Comparison of ENCODE assay signal across 12 cellular contexts in the genomic region with DNA sequence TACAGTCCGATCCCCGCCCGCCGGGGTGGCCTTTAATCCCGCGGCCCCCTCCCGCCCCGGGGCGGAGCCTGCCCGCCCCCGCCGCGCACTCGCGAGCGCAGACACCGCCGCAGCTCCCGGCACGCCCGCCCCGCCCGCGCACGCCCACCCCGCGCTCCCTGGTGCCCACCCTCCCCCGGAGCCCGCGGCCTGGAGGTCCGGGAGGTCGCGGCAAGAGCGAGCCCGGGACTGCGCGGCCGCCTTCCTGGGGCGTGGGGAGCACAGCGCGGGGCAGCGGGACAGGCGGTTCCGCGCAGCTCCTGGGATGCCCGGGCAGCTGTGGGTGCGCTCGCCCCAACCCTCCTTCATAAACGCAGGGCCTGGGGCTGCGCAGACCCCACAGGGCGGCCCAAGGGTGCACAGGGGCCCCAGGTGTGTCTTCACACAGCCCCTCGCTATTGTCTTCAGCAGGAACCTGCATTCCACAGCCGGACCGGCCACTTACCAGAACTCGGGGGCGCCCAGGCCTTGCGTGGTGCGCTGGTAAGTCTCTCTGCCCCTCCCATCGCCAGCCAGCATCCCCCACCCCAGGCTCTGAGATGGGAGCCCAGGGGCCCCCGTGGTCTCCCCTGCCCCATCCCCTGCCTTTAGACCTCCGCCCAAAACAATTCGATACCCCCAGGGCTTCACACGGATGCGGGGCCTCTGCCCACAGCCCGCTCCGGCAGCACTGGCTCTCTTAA. TPM values are rescaled to one million over a fixed set of nuclear protein-coding genes. Genes with fewer than 3 reads are reported as not detected.
DNase-seq lines count a peak whose midpoint lies in the region; ATAC-seq and TF ChIP-seq lines count a peak whose summit lies in the region.
"Had no signal": no experiment of that assay in that cellular context is flagged by ENCODE, and none has a peak within 500 bp of the region (broad histone marks: within the 10 kb centered on the region; RNA-seq: fewer than 3 reads in every experiment).

A gene (minus strand): TSS at position 8 of the 722 bp plus-strand sequence.

- intact Hi-C loops in esophagus squamous epithelium (cut with DNase I) (no loop called here), lower leg skin (cut with DNase I; ENCODE audit: low total_unique reads) (no loop called here)

- POLR2A ChIA-PET in CD8-positive, alpha-beta memory T cell (lab: Charles Lee) = no interaction called here

- no peaks in the 10 kb centered on the region for H3K36me3 Mint-ChIP-seq in CD8-positive, alpha-beta memory T cell

- H3K9me3 Mint-ChIP-seq in CD8-positive, alpha-beta memory T cell = no peaks in the 10 kb centered on the region

- TF ChIP-seq POLR2A in esophagus squamous epithelium (IDR thresholded peaks at IDR 0.05) = no peak
- no peak for TF ChIP-seq POLR2A in lower leg skin (IDR thresholded peaks at IDR 0.05)

- peak within 1 kb of the TSS; percentile 42 for H3K9ac ChIP-seq in NT2/D1 (ENCODE audit: insufficient read length, low read depth)

- no peak within 1 kb of the TSS for H3K27ac ChIP-seq in CD8-positive, alpha-beta memory T cell (ENCODE audit: low read depth, low read length)
- H3K27ac ChIP-seq in esophagus squamous epithelium = no peak within 1 kb of the TSS
- H3K27ac ChIP-seq: uterus had no signal

- CTCF ChIA-PET in CD8-positive, alpha-beta memory T cell (lab: Charles Lee) = no interaction called here

- H3K36me3 ChIP-seq in CD8-positive, alpha-beta memory T cell (ENCODE audit: insufficient read depth, low read length) = no peaks in the 10 kb centered on the region
- no peaks in the 10 kb centered on the region for H3K36me3 ChIP-seq in NT2/D1 (ENCODE audit: insufficient read depth, insufficient read length, low read length)
- no peaks in the 10 kb centered on the region for H3K36me3 ChIP-seq in esophagus squamous epithelium
- no peaks in the 10 kb centered on the region for H3K36me3 ChIP-seq in neuron (ENCODE audit: insufficient read depth, low read length)
- H3K36me3 ChIP-seq: MG63, uterus had no signal

- no peaks in the 10 kb centered on the region for H3K9me3 ChIP-seq in CD8-positive, alpha-beta memory T cell (ENCODE audit: low read length)
- H3K9me3 ChIP-seq in NT2/D1 (ENCODE audit: insufficient read depth, low read length) (no peaks in the 10 kb centered on the region), esophagus squamous epithelium (no peaks in the 10 kb centered on the region), neuron (ENCODE audit: low read length) (no peaks in the 10 kb centered on the region)
- H3K9me3 ChIP-seq: MG63, uterus had no signal

- peak within 1 kb of the TSS in 4 of 7 donors; percentile 41 to 84 (median 58) for H3K4me3 Mint-ChIP-seq in CD8-positive, alpha-beta memory T cell

- 19 to 24% methylated on average over 3 to 4 of the region's 66 CpGs for WGBS in esophagus squamous epithelium, 2 donors
- 6 to 9% methylated on average over 12 to 28 of the region's 66 CpGs for WGBS in lower leg skin, 2 donors

- peaks cover 28% of the 10 kb centered on the region for H3K27me3 ChIP-seq in CD8-positive, alpha-beta memory T cell (ENCODE audit: insufficient read depth, low read length, poor library complexity, severe bottlenecking)
- H3K27me3 ChIP-seq in NT2/D1 (ENCODE audit: insufficient read depth, insufficient read length) (peaks cover 66% of the 10 kb centered on the region), esophagus squamous epithelium (peaks cover 15 to 100% (median 28%) of the 10 kb centered on the region in 4 donors), neuron (ENCODE audit: insufficient read depth, low read length) (peaks cover 87% of the 10 kb centered on the region)

- H2AFZ ChIP-seq in neuron (ENCODE audit: low read depth, low read length) = peak within 1 kb of the TSS; percentile 61

- TF ChIP-seq CTCF in esophagus squamous epithelium (IDR thresholded peaks at IDR 0.05) (no peak), lower leg skin (IDR thresholded peaks at IDR 0.05) (no peak)

- no peak for ATAC-seq in GM18909 (IDR thresholded peaks at IDR 0.05; ENCODE audit: poor library complexity, unreplicated experiment)

- H3K27me3 Mint-ChIP-seq in CD8-positive, alpha-beta memory T cell = peaks cover 33 to 62% of the 10 kb centered on the region in 2 donors

- no peak for DNase-seq in CD8-positive, alpha-beta memory T cell
- no peak for DNase-seq in NT2/D1 (ENCODE audit: low read depth, low spot score)
- no peak for DNase-seq in esophagus squamous epithelium (lab: John Stamatoyannopoulos, UW)
- DNase-seq in SKM-1 (lab: John Stamatoyannopoulos, UW; ENCODE audit: unreplicated experiment) = no peak
- DNase-seq in lower leg skin (ENCODE audit: low spot score in 2 of 2) = no peak
- no peak for DNase-seq in GF-D8 (lab: John Stamatoyannopoulos, UW)
- DNase-seq: activated CD4-positive, alpha-beta T cell treated with anti-CD3 and anti-CD28 coated beads for 4 hours; MG63; NCI-H226; uterus had no signal

- H3K4me1 ChIP-seq in CD8-positive, alpha-beta memory T cell (ENCODE audit: insufficient read depth, low read length) = peaks cover 8% of the 10 kb centered on the region
- peaks cover 22% of the 10 kb centered on the region for H3K4me1 ChIP-seq in NT2/D1 (ENCODE audit: insufficient read depth, insufficient read length)
- H3K4me1 ChIP-seq in esophagus squamous epithelium = peaks cover 16 to 49% (median 29%) of the 10 kb centered on the region in 3 donors
- H3K4me1 ChIP-seq in neuron (ENCODE audit: insufficient read depth, low read length) = peaks cover 14% of the 10 kb centered on the region

- no peak within 1 kb of the TSS for H3K27ac Mint-ChIP-seq in CD8-positive, alpha-beta memory T cell

- peaks cover 20 to 42% (median 27%) of the 10 kb centered on the region in 3 donors for H3K4me1 Mint-ChIP-seq in CD8-positive, alpha-beta memory T cell

- H3K4me3 ChIP-seq in CD8-positive, alpha-beta memory T cell (ENCODE audit: low read length) = no peak within 1 kb of the TSS
- H3K4me3 ChIP-seq in NT2/D1 (ENCODE audit: insufficient read length, low read depth) (no peak within 1 kb of the TSS), esophagus squamous epithelium (peak within 1 kb of the TSS; percentile 2 to 56 (median 24)), neuron (ENCODE audit: low read length) (no peak within 1 kb of the TSS), lower leg skin (ENCODE audit: low read depth, poor library complexity, severe bottlenecking) (no peak within 1 kb of the TSS)
- H3K4me3 ChIP-seq: MG63, uterus had no signal

RNA-seq across cellular contexts. Expression of the gene that starts here (rescaled TPM):
- 1 to 10 TPM; 2.4 to 2.6 TPM for total RNA-seq in CD8-positive, alpha-beta memory T cell
- polyA plus RNA-seq in CD8-positive, alpha-beta memory T cell = 2.5 TPM
- total RNA-seq in esophagus squamous epithelium = 1 to 10 TPM; 2.4 to 3.8 (median 3.5) TPM
- total RNA-seq in lower leg skin = 1 to 10 TPM; 4.8 to 7.1 (median 5.8) TPM

Comparison
In these comparisons a context has a peak if more than half of its experiments do, and no peak if none do; other contexts are left out.
1. H3K4me3 ChIP-seq: peak in esophagus squamous epithelium (4 of 4); none in CD8-positive, alpha-beta memory T cell (single experiment), NT2/D1 (single experiment), neuron (single experiment) and lower leg skin (single experiment).